ENCODE assay signal across 12 cellular contexts in genomic region chr1:159598196-159598595, GRCh38. TPM values are rescaled to one million over a fixed set of nuclear protein-coding genes. Genes with fewer than 3 reads are reported as not detected.
A peak's percentile ranks its signal among the peaks of the same experiment; 100 is the strongest.
DNase-seq lines count a peak whose midpoint lies in the region; ATAC-seq, FAIRE-seq and TF ChIP-seq lines count a peak whose summit lies in the region.
"Had no signal": no experiment of that assay in that cellular context is flagged by ENCODE, and none has a peak within 500 bp of the region (broad histone marks: within the 10 kb centered on the region; RNA-seq: fewer than 3 reads in every experiment).

No MANE protein-coding gene starts in this region.

- FAIRE-seq in A549 (lab: Jason Lieb, UNC): peak; percentile 65

- peaks cover 27% of the 10 kb centered on the region for H3K9me3 ChIP-seq in A549

- DNase-seq in A549 (ENCODE audit: low read depth in 1 of 2, low spot score in 1 of 2): peak; percentile 43 to 88
- peak; percentile 98 for DNase-seq in HS-5 (ENCODE audit: low read depth)
- peak; percentile 93 for DNase-seq in astrocyte of the hippocampus (ENCODE audit: low read depth, low spot score)
- peak; percentile 15 for DNase-seq in iPS DF 19.7 (ENCODE audit: low read depth, low spot score)
- DNase-seq in NCI-H69 (lab: John Stamatoyannopoulos, UW): no peak
- no peak for DNase-seq in stimulated activated CD4-positive, alpha-beta T cell treated with anti-CD3 and anti-CD28 coated beads, Interleukin-2, amount 100 ng/mL, for 24 hours
- DNase-seq: midbrain, NCI-H2029 treated with DMSO at 0.1 percent for 48 hours, SHP77 had no signal

- H3K4me1 ChIP-seq in A549: peaks cover 28% of the 10 kb centered on the region

- TF ChIP-seq POLR2A in A549 (IDR thresholded peaks at IDR 0.05; ENCODE audit: low read length): no peak

- TF ChIP-seq RAD21 in A549 (conservative IDR thresholded peaks at IDR 0.05 in 1 of 2, IDR thresholded peaks at IDR 0.05 in 1 of 2): peak; percentile 19 to 39; a peak in 1 of 5 replicates

- WGBS in A549 (ENCODE audit: missing lambda C conversion rate): 2% methylated on average over 4 of the region's 4 CpGs

- H3K4me2 ChIP-seq in A549: peak overlapping the region; percentile 66

- H3K4me3 ChIP-seq in A549: no peak overlapping the region
- H3K4me3 ChIP-seq: skin epidermis had no signal

- no peak for TF ChIP-seq CTCF in A549 (IDR thresholded peaks at IDR 0.05)

- POLR2A ChIA-PET in A549 (lab: Yijun Ruan, JAX): no interaction called here

- peak overlapping the region; percentile 83 to 85 for H3K27ac ChIP-seq in A549
- H3K27ac ChIP-seq: skin epidermis had no signal

- peak; percentile 73 to 92; a peak in 3 of 5 replicates for TF ChIP-seq EP300 in A549 (IDR thresholded peaks at IDR 0.05)

- ATAC-seq in A549 (peak; percentile 97), GM21786 (IDR thresholded peaks at IDR 0.05; ENCODE audit: unreplicated experiment) (no peak), HG02852 (IDR thresholded peaks at IDR 0.05; ENCODE audit: unreplicated experiment) (no peak)

- CTCF ChIA-PET in A549 (lab: Yijun Ruan, JAX): interaction anchor here (0.6 kb wide), 1 partner anchor 391 kb away, joined by 3 read pairs; no protein-coding TSS in a partner anchor

TF ChIP-seq in A549, 52 proteins besides CTCF, POLR2A, EP300 and RAD21:
- TF ChIP-seq CHD4 (IDR thresholded peaks at IDR 0.05; ENCODE audit: borderline replicate concordance): no peak
- TF ChIP-seq NFE2L2 (conservative IDR thresholded peaks at IDR 0.05; ENCODE audit: low read length): no peak
- TF ChIP-seq, protein P1, sequence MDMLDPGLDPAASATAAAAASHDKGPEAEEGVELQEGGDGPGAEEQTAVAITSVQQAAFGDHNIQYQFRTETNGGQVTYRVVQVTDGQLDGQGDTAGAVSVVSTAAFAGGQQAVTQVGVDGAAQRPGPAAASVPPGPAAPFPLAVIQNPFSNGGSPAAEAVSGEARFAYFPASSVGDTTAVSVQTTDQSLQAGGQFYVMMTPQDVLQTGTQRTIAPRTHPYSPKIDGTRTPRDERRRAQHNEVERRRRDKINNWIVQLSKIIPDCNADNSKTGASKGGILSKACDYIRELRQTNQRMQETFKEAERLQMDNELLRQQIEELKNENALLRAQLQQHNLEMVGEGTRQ (IDR thresholded peaks at IDR 0.05): no peak
- TF ChIP-seq GATA3 (IDR thresholded peaks at IDR 0.05; ENCODE audit: borderline replicate concordance): peak; percentile 85; the same call in 1 of the 2 replicates
- no peak for TF ChIP-seq ZNF302 (CRISPR knock-in tag; IDR thresholded peaks at IDR 0.05)
- 0 out of 3 replicates have a peak, but pooled peaks have one; percentile 18 for TF ChIP-seq SMC3 (IDR thresholded peaks at IDR 0.05)
- TF ChIP-seq, protein P2, sequence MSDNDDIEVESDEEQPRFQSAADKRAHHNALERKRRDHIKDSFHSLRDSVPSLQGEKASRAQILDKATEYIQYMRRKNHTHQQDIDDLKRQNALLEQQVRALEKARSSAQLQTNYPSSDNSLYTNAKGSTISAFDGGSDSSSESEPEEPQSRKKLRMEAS (IDR thresholded peaks at IDR 0.05): peak; percentile 56
- 0 out of 2 replicates have a peak, but pooled peaks have one; percentile 31 for TF ChIP-seq FOSL2 (IDR thresholded peaks at IDR 0.05)
- TF ChIP-seq FOSL2 (CRISPR knock-in tag; IDR thresholded peaks at IDR 0.05): peak; percentile 62
- peak; percentile 56 to 58; a peak in 3 of 5 replicates for TF ChIP-seq JUN (IDR thresholded peaks at IDR 0.05)
- TF ChIP-seq CBX2 (IDR thresholded peaks at IDR 0.05; ENCODE audit: borderline replicate concordance, low read depth): no peak
- TF ChIP-seq REST (IDR thresholded peaks at IDR 0.05): no peak
- TF ChIP-seq CEBPB (IDR thresholded peaks at IDR 0.05): peak; percentile 5 to 55; a peak in 2 of 4 replicates
- TF ChIP-seq ZSCAN20 (CRISPR knock-in tag; IDR thresholded peaks at IDR 0.05): no peak
- peak; percentile 70 for TF ChIP-seq JUNB (IDR thresholded peaks at IDR 0.05)
- TF ChIP-seq, protein P3, sequence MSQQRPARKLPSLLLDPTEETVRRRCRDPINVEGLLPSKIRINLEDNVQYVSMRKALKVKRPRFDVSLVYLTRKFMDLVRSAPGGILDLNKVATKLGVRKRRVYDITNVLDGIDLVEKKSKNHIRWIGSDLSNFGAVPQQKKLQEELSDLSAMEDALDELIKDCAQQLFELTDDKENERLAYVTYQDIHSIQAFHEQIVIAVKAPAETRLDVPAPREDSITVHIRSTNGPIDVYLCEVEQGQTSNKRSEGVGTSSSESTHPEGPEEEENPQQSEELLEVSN (IDR thresholded peaks at IDR 0.05; ENCODE audit: borderline replicate concordance, low read depth): no peak

RNA-seq across cellular contexts. Expression of gene APCS, which starts 10.6 kb away (rescaled TPM):
- polyA plus RNA-seq in A549 (2011; rRNA removed): not detected in 2 replicates
- polyA plus RNA-seq in A549 (2012; cell fraction: cytosol; rRNA removed): not detected in 2 replicates
- polyA plus RNA-seq in A549 (2012; cell fraction: nucleus; rRNA removed): not detected in 2 replicates
- not detected in 3 replicates for polyA plus RNA-seq in A549 (2017; fragmentation: RNase III; extraction: RNeasy Plus Mini Kit Qiagen cat#74134 plus additional on column Dnase treatment)
- not detected in 2 replicates for polyA minus RNA-seq in A549 (2011; rRNA and poly(A)+ RNA removed)

Comparison
In these comparisons a context has a peak if more than half of its experiments do, and no peak if none do; other contexts are left out.
1. ATAC-seq: peak in A549 (2 of 2); none in GM21786 (single experiment) and HG02852 (single experiment).
2. DNase-seq: peak in A549 (2 of 2), HS-5 (single experiment), astrocyte of the hippocampus (single experiment) and iPS DF 19.7 (single experiment); none in NCI-H69 (single experiment) and stimulated activated CD4-positive, alpha-beta T cell treated with anti-CD3 and anti-CD28 coated beads, Interleukin-2, amount 100 ng/mL, for 24 hours (0 of 2).